8 cellular contexts compared by ENCODE assay signal in genomic region chr3:10753964-10754363, GRCh38.
DNase-seq lines count a peak whose midpoint lies in the region; ATAC-seq and TF ChIP-seq lines count a peak whose summit lies in the region.

No MANE protein-coding gene starts in this region.

- ATAC-seq in Right ventricle myocardium superior (ENCODE audit: poor library complexity): peak; percentile 61

- H3K4me3 ChIP-seq in hepatocyte (no peak overlapping the region), thyroid gland (replicated peaks in 1 of 3) (no peak overlapping the region)

- no peaks in the 10 kb centered on the region for H3K4me1 ChIP-seq in hepatocyte (ENCODE audit: insufficient read depth)
- no peaks in the 10 kb centered on the region for H3K4me1 ChIP-seq in thyroid gland

- no peaks in the 10 kb centered on the region for H3K9me2 ChIP-seq in hepatocyte (replicated peaks; ENCODE audit: insufficient read depth)

- no peak overlapping the region for H2AFZ ChIP-seq in hepatocyte

- TF ChIP-seq CTCF in hepatocyte (IDR thresholded peaks at IDR 0.05; ENCODE audit: poor library complexity) (no peak), thyroid gland (IDR thresholded peaks at IDR 0.05) (no peak)

- H3K79me2 ChIP-seq in hepatocyte: no peaks in the 10 kb centered on the region

- intact Hi-C loops in Right ventricle myocardium superior (cut with DNase I) (no loop called here), cardiac septum (cut with DNase I) (no loop called here), thyroid gland (cut with DNase I) (no loop called here)

- no peak for TF ChIP-seq POLR2A in thyroid gland (IDR thresholded peaks at IDR 0.05)

- H3K27ac ChIP-seq in hepatocyte (no peak overlapping the region), thyroid gland (no peak overlapping the region)

- no peaks in the 10 kb centered on the region for H3K9me3 ChIP-seq in hepatocyte (ENCODE audit: low read depth)
- H3K9me3 ChIP-seq in thyroid gland: no peaks in the 10 kb centered on the region

- H3K27me3 ChIP-seq in hepatocyte (peaks cover 5% of the 10 kb centered on the region), thyroid gland (no peaks in the 10 kb centered on the region)

- WGBS in hepatocyte (ENCODE audit: low lambda C conversion rate, missing lambda C conversion rate): 16% methylated on average over 6 of the region's 6 CpGs
- 13 to 15% methylated on average over 6 of the region's 6 CpGs for WGBS in thyroid gland, 2 donors

- DNase-seq in Right ventricle myocardium superior (peak; percentile 64), cardiac septum (ENCODE audit: low spot score) (no peak), activated T-cell treated with anti-CD3 and anti-CD28 coated beads for 24 hours (ENCODE audit: low read depth) (peak; percentile 13), hepatocyte (ENCODE audit: low spot score) (peak; percentile 84), thyroid gland (peak; percentile 32 to 66), SK-N-DZ (ENCODE audit: low spot score) (no peak), DMS79 treated with DMSO at 0.1 percent for 48 hours (lab: John Stamatoyannopoulos, UW) (no peak), NCI-H1092 treated with DMSO at 0.1 percent for 48 hours (lab: John Stamatoyannopoulos, UW) (no peak)

- H3K4me2 ChIP-seq in hepatocyte: no peak overlapping the region

- H3K36me3 ChIP-seq in hepatocyte (replicated peaks; ENCODE audit: insufficient read depth, low read depth) (no peaks in the 10 kb centered on the region), thyroid gland (no peaks in the 10 kb centered on the region)

- H4K20me1 ChIP-seq in hepatocyte (ENCODE audit: insufficient read depth, poor library complexity, severe bottlenecking): no peaks in the 10 kb centered on the region

Comparison
In these comparisons a context has a peak if more than half of its experiments do, and no peak if none do; other contexts are left out.
1. DNase-seq: peak in Right ventricle myocardium superior (single experiment), activated T-cell treated with anti-CD3 and anti-CD28 coated beads for 24 hours (single experiment), hepatocyte (single experiment) and thyroid gland (2 of 2); none in cardiac septum (single experiment), SK-N-DZ (single experiment), DMS79 treated with DMSO at 0.1 percent for 48 hours (single experiment) and NCI-H1092 treated with DMSO at 0.1 percent for 48 hours (single experiment).